21 cellular contexts compared by ENCODE assay signal in the genomic region with DNA sequence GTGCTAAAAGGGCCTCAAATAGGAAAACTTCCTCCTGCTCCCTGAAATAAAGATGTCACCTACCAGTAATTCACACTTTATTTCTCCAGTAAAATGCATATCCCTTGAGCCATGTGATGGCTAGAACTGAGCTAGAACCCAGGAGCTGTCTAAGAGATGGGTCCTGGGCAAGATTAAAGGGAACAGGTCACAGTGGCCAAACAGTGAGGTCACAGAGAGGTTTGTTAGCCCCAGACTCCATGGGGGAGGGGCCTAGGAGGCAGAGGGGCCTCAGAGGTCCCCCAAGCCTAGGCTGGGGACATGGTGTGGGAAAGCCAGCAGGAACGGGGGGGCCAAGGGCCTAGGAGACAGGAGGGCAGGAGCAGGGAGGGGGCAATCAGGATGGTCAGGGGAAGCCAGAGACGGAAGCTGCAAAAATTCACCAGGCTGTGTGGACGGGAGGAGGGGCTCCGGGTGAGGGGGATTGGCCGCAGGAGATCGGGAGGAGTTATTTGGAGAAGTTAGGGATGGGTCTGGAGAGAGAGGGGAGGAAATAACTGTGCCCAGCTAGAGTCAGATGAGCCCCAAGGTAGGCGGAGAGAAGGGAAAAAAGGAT. TPM values are rescaled to one million over a fixed set of nuclear protein-coding genes. Genes with fewer than 3 reads are reported as not detected.
DNase-seq lines count a peak whose midpoint lies in the region; ATAC-seq, FAIRE-seq and TF ChIP-seq lines count a peak whose summit lies in the region.
"Had no signal": no experiment of that assay in that cellular context is flagged by ENCODE, and none has a peak within 500 bp of the region (broad histone marks: within the 10 kb centered on the region; RNA-seq: fewer than 3 reads in every experiment).

No MANE protein-coding gene starts in this region.

- no peak for DNase-seq in K562 (ENCODE audit: extremely low read depth in 1 of 4, low spot score in 3 of 4)
- DNase-seq in HEK293T (ENCODE audit: extremely low spot score): no peak
- DNase-seq in GM19240 (ENCODE audit: insufficient read length, low spot score): no peak
- no peak for DNase-seq in colonic mucosa
- DNase-seq: activated CD4-positive, alpha-beta T cell treated with anti-CD3 and anti-CD28 coated beads, Interleukin-2, amount 10 ng/mL, durations not matched to agents 24 days and 14 days; activated naive CD4-positive, alpha-beta T cell; Caco-2; cortex of kidney; gastrocnemius medialis; MV-4-11; NCI-H69; occipital lobe; OCI-M1; stimulated activated CD4-positive, alpha-beta T cell treated with anti-CD3 and anti-CD28 coated beads, Interleukin-4, amount 100 ng/mL, for 24 hours had no signal

- H3K4me1 ChIP-seq in ES-I3 (ENCODE audit: insufficient read depth, low read length): peaks cover 11% of the 10 kb centered on the region; the same call in 1 of the 2 replicates
- H3K4me1 ChIP-seq in K562 (replicated peaks in 1 of 2; ENCODE audit: control insufficient read depth in 2 of 2, insufficient read depth in 2 of 2, low read length in 2 of 2): peaks cover 8 to 40% of the 10 kb centered on the region in 2 experiments; a peak in 4 of 5 replicates
- peaks cover 11% of the 10 kb centered on the region for H3K4me1 ChIP-seq in mucosa of stomach (ENCODE audit: control insufficient read depth, insufficient read depth, low read length)
- H3K4me1 ChIP-seq in colonic mucosa: peaks cover 5% of the 10 kb centered on the region
- H3K4me1 ChIP-seq: Caco-2 had no signal

- no peak for TF ChIP-seq EP300 in K562 (IDR thresholded peaks at IDR 0.05; ENCODE audit: low read length)

- peaks cover 11% of the 10 kb centered on the region for H4K20me1 ChIP-seq in K562 (replicated peaks; ENCODE audit: control insufficient read depth, insufficient read depth, low read length)

- H3K27me3 ChIP-seq in K562 (ENCODE audit: control insufficient read depth in 2 of 2, insufficient read depth in 2 of 2, low read length in 2 of 2) (no peaks in the 10 kb centered on the region), mucosa of stomach (ENCODE audit: control insufficient read depth, insufficient read depth, low read length) (peaks cover 16% of the 10 kb centered on the region), colonic mucosa (no peaks in the 10 kb centered on the region)
- H3K27me3 ChIP-seq: gastrocnemius medialis had no signal

- no peaks in the 10 kb centered on the region for H3K9me3 ChIP-seq in ES-I3 (ENCODE audit: control insufficient read depth, insufficient read depth, low read length)
- no peaks in the 10 kb centered on the region for H3K9me3 ChIP-seq in K562 (replicated peaks; ENCODE audit: control insufficient read depth, insufficient read depth, low read depth, low read length)
- H3K9me3 ChIP-seq in mucosa of stomach (ENCODE audit: control insufficient read depth, low read length): no peaks in the 10 kb centered on the region
- H3K9me3 ChIP-seq in colonic mucosa: no peaks in the 10 kb centered on the region
- H3K9me3 ChIP-seq: Caco-2, gastrocnemius medialis had no signal

- WGBS in K562 (ENCODE audit: insufficient coverage, low coverage, missing lambda C conversion rate): 84% methylated on average over 7 of the region's 7 CpGs

- no peak overlapping the region for H3K4me2 ChIP-seq in K562 (ENCODE audit: insufficient read depth, low read length)

- POLR2A ChIA-PET in K562 (lab: Yijun Ruan, JAX) (interaction anchor here (0.7 to 1.2 kb wide), 4 partner anchors 14 to 40 kb away, joined by 3 to 5 read pairs (median 4); a partner anchor contains a TSS), HEK293T (lab: Yijun Ruan, JAX) (interaction anchor here (1.1 to 1.7 kb wide), 5 partner anchors 13 to 160 kb away, joined by 3 to 9 read pairs (median 4); a partner anchor contains a TSS)

- CTCF ChIA-PET in K562 (lab: Yijun Ruan, JAX; ENCODE audit: low intra/inter-chr PET ratio) (no interaction called here), HEK293T (lab: Yijun Ruan, JAX) (interaction anchor here (0.7 to 1.2 kb wide), 5 partner anchors 8 to 140 kb away, joined by 3 to 6 read pairs (median 3); no protein-coding TSS in a partner anchor)

- no peak overlapping the region for H2AFZ ChIP-seq in K562 (ENCODE audit: low read depth, low read length)

- in situ Hi-C loops in K562 (cut with MboI): no loop called here

- ATAC-seq in K562: no peak
- ATAC-seq: gastrocnemius medialis had no signal

- peak overlapping the region; percentile 43 for H3K9ac ChIP-seq in ES-I3 (ENCODE audit: low read depth, low read length)
- peak overlapping the region in 1 of 2 experiments; percentile 15; a peak in 1 of 4 replicates for H3K9ac ChIP-seq in K562 (ENCODE audit: insufficient read depth in 1 of 2, low read depth in 2 of 2, low read length in 2 of 2)
- peak overlapping the region; percentile 39 for H3K9ac ChIP-seq in mucosa of stomach (ENCODE audit: low read length)
- H3K9ac ChIP-seq in colonic mucosa (ENCODE audit: low read depth in 2 of 2, low read length in 2 of 2): no peak overlapping the region

- no peaks in the 10 kb centered on the region for H3K36me3 ChIP-seq in ES-I3 (ENCODE audit: insufficient read depth, low read length)
- peaks cover 2% of the 10 kb centered on the region; the same call in 1 of the 3 replicates for H3K36me3 ChIP-seq in K562 (ENCODE audit: control insufficient read depth, insufficient read depth, low read length)
- H3K36me3 ChIP-seq in mucosa of stomach (ENCODE audit: control insufficient read depth, insufficient read depth, low read length): no peaks in the 10 kb centered on the region
- no peaks in the 10 kb centered on the region for H3K36me3 ChIP-seq in colonic mucosa
- H3K36me3 ChIP-seq: gastrocnemius medialis had no signal

- TF ChIP-seq CTCF in K562 (IDR thresholded peaks at IDR 0.05 in 2 of 3, conservative IDR thresholded peaks at IDR 0.05 in 1 of 3; ENCODE audit: insufficient read depth in 2 of 3, low read depth in 1 of 3, low read length in 3 of 3) (no peak), colonic mucosa (IDR thresholded peaks at IDR 0.05) (no peak)

- intact Hi-C loops in K562 (cut with micrococcal nuclease) (no loop called here), colonic mucosa (cut with DNase I) (no loop called here)

- H3K27ac ChIP-seq in K562 (ENCODE audit: extremely low read depth, low read depth, low read length) (no peak overlapping the region), colonic mucosa (no peak overlapping the region)
- H3K27ac ChIP-seq: epithelial cell of prostate had no signal

- TF ChIP-seq POLR2A in K562 (conservative IDR thresholded peaks at IDR 0.05): no peak

- peaks cover 7% of the 10 kb centered on the region for H3K9me1 ChIP-seq in K562 (ENCODE audit: control insufficient read depth, insufficient read depth, low read length)

- TF ChIP-seq RAD21 in K562 (CRISPR knock-in tag; conservative IDR thresholded peaks at IDR 0.05 in 1 of 2, IDR thresholded peaks at IDR 0.05 in 1 of 2): no peak

- FAIRE-seq in K562 (lab: Jason Lieb, UNC): no peak
- FAIRE-seq: islet of Langerhans had no signal

- BruUV-seq in K562 (replicated peaks; lab: Mats Ljungman, UMichigan): no TSS peak

- H3K79me2 ChIP-seq in K562 (ENCODE audit: control insufficient read depth, insufficient read depth, low read length): peaks cover 15% of the 10 kb centered on the region

- H3K4me3 ChIP-seq in K562 (no peak overlapping the region), mucosa of stomach (ENCODE audit: low read length) (no peak overlapping the region), colonic mucosa (no peak overlapping the region)
- H3K4me3 ChIP-seq: SK-N-MC had no signal

RNA-seq across cellular contexts. Expression of a gene that starts 3.3 kb away (rescaled TPM):
- 1.5 and 2.7 TPM in 2 replicates for total RNA-seq in K562 (2011; cell fraction: chromatin; rRNA removed; ENCODE audit: low replicate concordance)
- 1.6 and 2.0 TPM in 2 replicates for total RNA-seq in K562 (2011; cell fraction: nucleolus; rRNA removed)
- total RNA-seq in K562 (2011; cell fraction: nucleoplasm; rRNA removed): 1.1 and 2.1 TPM in 2 replicates
- total RNA-seq in K562 (2014; rRNA removed): 0.50 and 1.4 TPM in 2 replicates
- 0.10 and 0.33 TPM in 2 replicates for total RNA-seq in K562 (2014; rRNA removed; fragmentation: Illumina TruSeq; extraction: Trizol)
- total RNA-seq in K562 (2015; rRNA removed; fragmentation: Illumina TruSeq; extraction: Trizol): 0.49 and 0.51 TPM in 2 replicates
- total RNA-seq in K562 (2021): 0.94 and 0.95 TPM in 2 replicates
- 0.50 and 0.57 TPM in 2 replicates for polyA plus RNA-seq in K562 (2011; rRNA removed)
- 0.86 and 1.00 TPM in 2 replicates for polyA plus RNA-seq in K562 (2011; cell fraction: cytosol; rRNA removed)
- polyA plus RNA-seq in K562 (2011; cell fraction: nucleus; rRNA removed): 2.1 and 3.5 TPM in 2 replicates
- polyA plus RNA-seq in K562 (2012): 0.52 and 1.0 TPM in 2 replicates
- 0.42 and 0.80 TPM in 2 replicates for polyA plus RNA-seq in K562 (2014; fragmentation: Illumina TruSeq; extraction: Trizol)
- under 1 TPM; 0.17 to 0.27 TPM for polyA plus RNA-seq in K562 (2014; fragmentation: Nextera tagmentation; extraction: Ambion mirVana)
- polyA plus RNA-seq in K562 (2014; rRNA removed): 0.73 and 1.3 TPM in 2 replicates
- polyA minus RNA-seq in K562 (2011; rRNA and poly(A)+ RNA removed): 0.51 and 0.84 TPM in 2 replicates
- polyA minus RNA-seq in K562 (2011; cell fraction: cytosol; rRNA and poly(A)+ RNA removed): 0.67 TPM in 1 of 2 replicates, not detected in the other
- 0.67 and 0.78 TPM in 2 replicates for polyA minus RNA-seq in K562 (2011; cell fraction: nucleus; rRNA and poly(A)+ RNA removed)
- total RNA-seq in colonic mucosa: 1 to 10 TPM in 1 of 2 donors, under 1 TPM in 1; 0.21 to 1.8 TPM
- total RNA-seq: gastrocnemius medialis, temporal lobe had no signal

RNA-seq across cellular contexts. Expression of a gene that starts 3.5 kb away (rescaled TPM):
- total RNA-seq in K562 (2011; cell fraction: chromatin; rRNA removed; ENCODE audit: low replicate concordance): 117 and 377 TPM in 2 replicates
- 224 and 228 TPM in 2 replicates for total RNA-seq in K562 (2011; cell fraction: nucleolus; rRNA removed)
- total RNA-seq in K562 (2011; cell fraction: nucleoplasm; rRNA removed): 133 and 136 TPM in 2 replicates
- 15.0 and 33.7 TPM in 2 replicates for total RNA-seq in K562 (2014; rRNA removed)
- total RNA-seq in K562 (2014; rRNA removed; fragmentation: Illumina TruSeq; extraction: Trizol): 3.3 and 6.0 TPM in 2 replicates
- 15.0 and 17.2 TPM in 2 replicates for total RNA-seq in K562 (2015; rRNA removed; fragmentation: Illumina TruSeq; extraction: Trizol)
- total RNA-seq in K562 (2021): 56.0 and 63.3 TPM in 2 replicates
- polyA plus RNA-seq in K562 (2011; rRNA removed): 9.0 and 22.2 TPM in 2 replicates
- 8.5 and 16.9 TPM in 2 replicates for polyA plus RNA-seq in K562 (2011; cell fraction: cytosol; rRNA removed)
- 184 and 234 TPM in 2 replicates for polyA plus RNA-seq in K562 (2011; cell fraction: nucleus; rRNA removed)
- polyA plus RNA-seq in K562 (2012): 28.5 and 77.6 TPM in 2 replicates
- polyA plus RNA-seq in K562 (2014; fragmentation: Illumina TruSeq; extraction: Trizol): 15.7 and 28.6 TPM in 2 replicates
- polyA plus RNA-seq in K562 (2014; fragmentation: Nextera tagmentation; extraction: Ambion mirVana): under 1 TPM; 0.06 to 0.25 TPM
- 41.0 and 53.0 TPM in 2 replicates for polyA plus RNA-seq in K562 (2014; rRNA removed)
- 7.4 and 7.6 TPM in 2 replicates for polyA minus RNA-seq in K562 (2011; rRNA and poly(A)+ RNA removed)
- 25.4 and 28.8 TPM in 2 replicates for polyA minus RNA-seq in K562 (2011; cell fraction: cytosol; rRNA and poly(A)+ RNA removed)
- 61.5 and 71.8 TPM in 2 replicates for polyA minus RNA-seq in K562 (2011; cell fraction: nucleus; rRNA and poly(A)+ RNA removed)
- total RNA-seq in colonic mucosa: 10 to 100 TPM; 59.0 to 65.4 TPM

RNA-seq across cellular contexts. Expression of a gene that starts 12.7 kb away (rescaled TPM):
- total RNA-seq in K562 (2011; cell fraction: chromatin; rRNA removed; ENCODE audit: low replicate concordance): 11.5 and 28.7 TPM in 2 replicates
- total RNA-seq in K562 (2011; cell fraction: nucleolus; rRNA removed): 29.5 and 34.2 TPM in 2 replicates
- total RNA-seq in K562 (2011; cell fraction: nucleoplasm; rRNA removed): 23.0 and 24.9 TPM in 2 replicates
- total RNA-seq in K562 (2014; rRNA removed) (13.5 and 14.1 TPM in 2 replicates), K562 (2014; rRNA removed; fragmentation: Illumina TruSeq; extraction: Trizol) (3.8 and 4.5 TPM in 2 replicates), K562 (2015; rRNA removed; fragmentation: Illumina TruSeq; extraction: Trizol) (8.9 and 10.0 TPM in 2 replicates), K562 (2021) (32.4 and 33.9 TPM in 2 replicates), colonic mucosa (10 to 100 TPM; 14.7 to 23.1 TPM)
- polyA plus RNA-seq in K562 (2011; rRNA removed) (5.0 and 11.8 TPM in 2 replicates), K562 (2014; fragmentation: Illumina TruSeq; extraction: Trizol) (30.4 and 31.8 TPM in 2 replicates), K562 (2014; fragmentation: Nextera tagmentation; extraction: Ambion mirVana) (1 to 10 TPM; 5.2 to 5.4 TPM), K562 (2014; rRNA removed) (28.0 and 28.6 TPM in 2 replicates)
- polyA plus RNA-seq in K562 (2011; cell fraction: cytosol; rRNA removed): 9.0 and 11.0 TPM in 2 replicates
- polyA plus RNA-seq in K562 (2011; cell fraction: nucleus; rRNA removed): 59.3 and 94.1 TPM in 2 replicates
- polyA plus RNA-seq in K562 (2012): 21.8 and 34.6 TPM in 2 replicates
- polyA minus RNA-seq in K562 (2011; rRNA and poly(A)+ RNA removed): 1.6 and 2.0 TPM in 2 replicates
- 5.7 and 10.1 TPM in 2 replicates for polyA minus RNA-seq in K562 (2011; cell fraction: cytosol; rRNA and poly(A)+ RNA removed)
- 7.3 and 10.7 TPM in 2 replicates for polyA minus RNA-seq in K562 (2011; cell fraction: nucleus; rRNA and poly(A)+ RNA removed)

RNA-seq across cellular contexts. Expression of a gene that starts 15.7 kb away (rescaled TPM):
- 7.1 and 11.6 TPM in 2 replicates for total RNA-seq in K562 (2011; cell fraction: chromatin; rRNA removed; ENCODE audit: low replicate concordance)
- total RNA-seq in K562 (2011; cell fraction: nucleolus; rRNA removed): 13.0 and 18.8 TPM in 2 replicates
- 5.2 and 5.7 TPM in 2 replicates for total RNA-seq in K562 (2011; cell fraction: nucleoplasm; rRNA removed)
- total RNA-seq in K562 (2014; rRNA removed) (1.3 and 1.8 TPM in 2 replicates), K562 (2014; rRNA removed; fragmentation: Illumina TruSeq; extraction: Trizol) (0.48 TPM in 1 of 2 replicates, not detected in the other), K562 (2015; rRNA removed; fragmentation: Illumina TruSeq; extraction: Trizol) (1.1 TPM in 2 replicates), K562 (2021) (3.2 and 5.3 TPM in 2 replicates), colonic mucosa (1 to 10 TPM in 1 of 2 donors, under 1 TPM in 1; 0.69 to 5.5 TPM)
- polyA plus RNA-seq in K562 (2011; rRNA removed) (0.42 and 2.1 TPM in 2 replicates), K562 (2014; fragmentation: Illumina TruSeq; extraction: Trizol) (0.48 and 2.8 TPM in 2 replicates), K562 (2014; fragmentation: Nextera tagmentation; extraction: Ambion mirVana) (under 1 TPM; 0.13 to 0.14 TPM), K562 (2014; rRNA removed) (4.2 and 8.1 TPM in 2 replicates)
- 0.96 and 3.5 TPM in 2 replicates for polyA plus RNA-seq in K562 (2011; cell fraction: cytosol; rRNA removed)
- polyA plus RNA-seq in K562 (2011; cell fraction: nucleus; rRNA removed): 11.2 and 27.2 TPM in 2 replicates
- polyA plus RNA-seq in K562 (2012): 4.8 and 12.8 TPM in 2 replicates
- not detected in 2 replicates for polyA minus RNA-seq in K562 (2011; rRNA and poly(A)+ RNA removed)
- polyA minus RNA-seq in K562 (2011; cell fraction: cytosol; rRNA and poly(A)+ RNA removed): not detected in 2 replicates
- 2.0 and 3.4 TPM in 2 replicates for polyA minus RNA-seq in K562 (2011; cell fraction: nucleus; rRNA and poly(A)+ RNA removed)
- total RNA-seq: G401, occipital lobe had no signal

RNA-seq across cellular contexts. Expression of a gene that starts 22.9 kb away (rescaled TPM):
- total RNA-seq in K562 (2011; cell fraction: chromatin; rRNA removed; ENCODE audit: low replicate concordance): 7.4 and 17.6 TPM in 2 replicates
- 17.5 and 20.3 TPM in 2 replicates for total RNA-seq in K562 (2011; cell fraction: nucleolus; rRNA removed)
- 13.9 and 15.0 TPM in 2 replicates for total RNA-seq in K562 (2011; cell fraction: nucleoplasm; rRNA removed)
- total RNA-seq in K562 (2014; rRNA removed) (7.3 and 18.3 TPM in 2 replicates), K562 (2014; rRNA removed; fragmentation: Illumina TruSeq; extraction: Trizol) (3.4 and 4.3 TPM in 2 replicates), K562 (2015; rRNA removed; fragmentation: Illumina TruSeq; extraction: Trizol) (5.8 and 6.9 TPM in 2 replicates), K562 (2021) (29.0 and 32.1 TPM in 2 replicates), colonic mucosa (10 to 100 TPM; 15.1 to 16.9 TPM)
- polyA plus RNA-seq in K562 (2011; rRNA removed) (9.1 and 18.6 TPM in 2 replicates), K562 (2014; fragmentation: Illumina TruSeq; extraction: Trizol) (15.3 and 27.4 TPM in 2 replicates), K562 (2014; fragmentation: Nextera tagmentation; extraction: Ambion mirVana) (1 to 10 TPM; 1.4 to 2.6 TPM), K562 (2014; rRNA removed) (14.1 and 15.0 TPM in 2 replicates)
- 8.8 and 23.5 TPM in 2 replicates for polyA plus RNA-seq in K562 (2011; cell fraction: cytosol; rRNA removed)
- polyA plus RNA-seq in K562 (2011; cell fraction: nucleus; rRNA removed): 23.6 and 37.0 TPM in 2 replicates
- polyA plus RNA-seq in K562 (2012): 26.6 and 27.6 TPM in 2 replicates
- polyA minus RNA-seq in K562 (2011; rRNA and poly(A)+ RNA removed): 2.5 and 3.4 TPM in 2 replicates
- 5.8 and 6.3 TPM in 2 replicates for polyA minus RNA-seq in K562 (2011; cell fraction: cytosol; rRNA and poly(A)+ RNA removed)
- polyA minus RNA-seq in K562 (2011; cell fraction: nucleus; rRNA and poly(A)+ RNA removed): 8.1 and 8.6 TPM in 2 replicates

Comparison
In these comparisons a context has a peak if more than half of its experiments do, and no peak if none do; other contexts are left out.
1. H3K9ac ChIP-seq: peak in ES-I3 (single experiment) and mucosa of stomach (single experiment); none in colonic mucosa (0 of 2).